14 cellular contexts compared by ENCODE assay signal in genomic region chr17:66547170-66547865, GRCh38.
A peak's percentile ranks its signal among the peaks of the same experiment; 100 is the strongest.
DNase-seq lines count a peak whose midpoint lies in the region; ATAC-seq, FAIRE-seq and TF ChIP-seq lines count a peak whose summit lies in the region.
"Had no signal": no experiment of that assay in that cellular context is flagged by ENCODE, and none has a peak within 500 bp of the region (broad histone marks: within the 10 kb centered on the region; RNA-seq: fewer than 3 reads in every experiment).

No MANE protein-coding gene starts in this region.

- H3F3A ChIP-seq in PC-9 (ENCODE audit: insufficient read depth, low read depth) = peaks cover 26% of the 10 kb centered on the region; the same call in 1 of the 2 replicates

- no peaks in the 10 kb centered on the region for H3K27me3 Mint-ChIP-seq in astrocyte (ENCODE audit: low read depth, unreplicated experiment)
- no peaks in the 10 kb centered on the region for H3K27me3 Mint-ChIP-seq in natural killer cell treated with Interleukin-12 subunit alpha and Interleukin-12 subunit beta and Interleukin-15 and Interleukin-18, amount 100 ng/mL, for 72 hours

- H3K4me1 Mint-ChIP-seq in astrocyte (ENCODE audit: low read depth, unreplicated experiment) = peaks cover 64% of the 10 kb centered on the region
- peaks cover 46 to 50% of the 10 kb centered on the region in 2 donors for H3K4me1 Mint-ChIP-seq in natural killer cell treated with Interleukin-12 subunit alpha and Interleukin-12 subunit beta and Interleukin-15 and Interleukin-18, amount 100 ng/mL, for 72 hours (ENCODE audit: low read depth in 2 of 2)

- no peaks in the 10 kb centered on the region for H3K9me3 Mint-ChIP-seq in astrocyte (ENCODE audit: unreplicated experiment)
- no peaks in the 10 kb centered on the region for H3K9me3 Mint-ChIP-seq in natural killer cell treated with Interleukin-12 subunit alpha and Interleukin-12 subunit beta and Interleukin-15 and Interleukin-18, amount 100 ng/mL, for 72 hours

- peak overlapping the region; percentile 91 for H3K27ac Mint-ChIP-seq in astrocyte (ENCODE audit: unreplicated experiment)
- H3K27ac Mint-ChIP-seq in natural killer cell treated with Interleukin-12 subunit alpha and Interleukin-12 subunit beta and Interleukin-15 and Interleukin-18, amount 100 ng/mL, for 72 hours = peak overlapping the region; percentile 76 to 85
- H3K27ac Mint-ChIP-seq: stimulated activated memory B cell treated with anti-CD40 and anti-IgM and Interleukin-4, amounts not matched to agents 10 μg/mL and 1 μg/mL and 100 μg/mL, for 72 hours had no signal

- CTCF ChIA-PET in PC-9 (lab: Charles Lee) = interaction anchor here (0.6 kb wide), 1 partner anchor 26 kb away, joined by 4 read pairs; no protein-coding TSS in a partner anchor

- H2AFZ ChIP-seq in PC-9 (no peak overlapping the region), astrocyte (ENCODE audit: low read depth, low read length) (no peak overlapping the region)

- H3K27ac ChIP-seq in PC-9 = peak overlapping the region; percentile 27
- peak overlapping the region; percentile 93 for H3K27ac ChIP-seq in astrocyte (ENCODE audit: low read depth, low read length)
- no peak overlapping the region for H3K27ac ChIP-seq in foreskin keratinocyte
- H3K27ac ChIP-seq in ascending aorta = no peak overlapping the region
- H3K27ac ChIP-seq in upper lobe of left lung = no peak overlapping the region

- no peaks in the 10 kb centered on the region for H3K9me2 ChIP-seq in PC-9 (ENCODE audit: insufficient read depth)

- peak; percentile 45 for FAIRE-seq in astrocyte (lab: Jason Lieb, UNC)
- FAIRE-seq: GM12891, keratinocyte had no signal

- no peak overlapping the region for H3K4me3 ChIP-seq in PC-9
- no peak overlapping the region for H3K4me3 ChIP-seq in astrocyte (ENCODE audit: insufficient read depth, low read depth, low read length)
- no peak overlapping the region for H3K4me3 ChIP-seq in ascending aorta
- no peak overlapping the region for H3K4me3 ChIP-seq in upper lobe of left lung

- TF ChIP-seq POLR2A in upper lobe of left lung (IDR thresholded peaks at IDR 0.05) = no peak

- WGBS in upper lobe of left lung, 2 donors = 61 to 72% methylated on average over 3 of the region's 3 CpGs

- intact Hi-C loops in PC-9 (cut with micrococcal nuclease; ENCODE audit: unreplicated experiment) (loop anchor here (5.0 to 10.0 kb wide), 2 partner anchors 115 to 163 kb away; no protein-coding TSS in a partner anchor), ascending aorta (cut with DNase I) (no loop called here)

- DNase-seq in EL (peak; percentile 28), PC-9 (peak in 1 of 2 experiments; percentile 73), astrocyte (ENCODE audit: low read depth) (no peak), foreskin keratinocyte (no peak), ascending aorta (ENCODE audit: low spot score in 2 of 2) (no peak), upper lobe of left lung (no peak), D341Med (ENCODE audit: low spot score) (no peak)
- DNase-seq in natural killer cell treated with Interleukin-12 subunit alpha and Interleukin-12 subunit beta and Interleukin-15 and Interleukin-18, amount 100 ng/mL, for 72 hours (ENCODE audit: low spot score) = no peak
- DNase-seq: NCI-H510A treated with DMSO at 0.1 percent for 48 hours, SW 1271 had no signal

- H3K27me3 ChIP-seq in PC-9 (ENCODE audit: insufficient read depth, low read depth) = no peaks in the 10 kb centered on the region
- H3K27me3 ChIP-seq in astrocyte (ENCODE audit: insufficient read depth, low read length) = no peaks in the 10 kb centered on the region
- H3K27me3 ChIP-seq in foreskin keratinocyte = no peaks in the 10 kb centered on the region
- no peaks in the 10 kb centered on the region for H3K27me3 ChIP-seq in ascending aorta
- H3K27me3 ChIP-seq in upper lobe of left lung = no peaks in the 10 kb centered on the region

- no peaks in the 10 kb centered on the region for H3K36me3 Mint-ChIP-seq in astrocyte (ENCODE audit: low read depth, unreplicated experiment)
- peaks cover 12% of the 10 kb centered on the region for H3K36me3 Mint-ChIP-seq in natural killer cell treated with Interleukin-12 subunit alpha and Interleukin-12 subunit beta and Interleukin-15 and Interleukin-18, amount 100 ng/mL, for 72 hours
- H3K36me3 Mint-ChIP-seq: stimulated activated memory B cell treated with anti-CD40 and anti-IgM and Interleukin-4, amounts not matched to agents 10 μg/mL and 1 μg/mL and 100 μg/mL, for 72 hours had no signal

- no TSS peak for BruUV-seq in PC-9 (replicated peaks; lab: Mats Ljungman, UMichigan)

- TF ChIP-seq CTCF in PC-9 (conservative IDR thresholded peaks at IDR 0.05) = no peak
- TF ChIP-seq CTCF in astrocyte (IDR thresholded peaks at IDR 0.05; ENCODE audit: insufficient read depth, low read depth, low read length) = no peak
- TF ChIP-seq CTCF in foreskin keratinocyte (conservative IDR thresholded peaks at IDR 0.05) = no peak
- no peak for TF ChIP-seq CTCF in ascending aorta (IDR thresholded peaks at IDR 0.05)
- TF ChIP-seq CTCF in upper lobe of left lung (IDR thresholded peaks at IDR 0.05) = no peak

- H3K79me2 ChIP-seq in PC-9 (ENCODE audit: low read depth) (peaks cover 20% of the 10 kb centered on the region), astrocyte (ENCODE audit: insufficient read depth, low read length) (peaks cover 18% of the 10 kb centered on the region)

- H4K20me1 ChIP-seq in PC-9 (ENCODE audit: insufficient read depth) (no peaks in the 10 kb centered on the region), astrocyte (ENCODE audit: insufficient read depth, low read length) (no peaks in the 10 kb centered on the region)

- H3K4me1 ChIP-seq in PC-9 (replicated peaks; ENCODE audit: insufficient read depth) (peaks cover 64% of the 10 kb centered on the region), astrocyte (ENCODE audit: insufficient read depth, low read length) (peaks cover 52% of the 10 kb centered on the region), foreskin keratinocyte (peaks cover 18% of the 10 kb centered on the region), ascending aorta (no peaks in the 10 kb centered on the region), upper lobe of left lung (peaks cover 10 to 22% (median 12%) of the 10 kb centered on the region in 4 donors)

- POLR2A ChIA-PET in PC-9 (lab: Charles Lee; ENCODE audit: unreplicated experiment) = interaction anchor here (0.6 kb wide), 1 partner anchor 118 kb away, joined by 6 read pairs; no protein-coding TSS in a partner anchor

- H3K9ac ChIP-seq in astrocyte (ENCODE audit: low read length) = no peak overlapping the region

- no peak overlapping the region for H3K4me3 Mint-ChIP-seq in astrocyte (ENCODE audit: unreplicated experiment)
- peak overlapping the region; percentile 70 for H3K4me3 Mint-ChIP-seq in natural killer cell treated with Interleukin-12 subunit alpha and Interleukin-12 subunit beta and Interleukin-15 and Interleukin-18, amount 100 ng/mL, for 72 hours
- H3K4me3 Mint-ChIP-seq: neural crest cell; stimulated activated memory B cell treated with anti-CD40 and anti-IgM and Interleukin-4, amounts not matched to agents 10 μg/mL and 1 μg/mL and 100 μg/mL, for 72 hours had no signal

- H3K9me3 ChIP-seq in PC-9 (ENCODE audit: insufficient read depth, low read depth) (peaks cover 8% of the 10 kb centered on the region; the same call in 1 of the 2 replicates), astrocyte (ENCODE audit: insufficient read depth, low read depth, low read length) (no peaks in the 10 kb centered on the region), ascending aorta (peaks cover 0 to 3% of the 10 kb centered on the region in 2 donors), upper lobe of left lung (peaks cover 0 to 5% (median 0%) of the 10 kb centered on the region in 4 donors)

- H3K4me2 ChIP-seq in PC-9 (no peak overlapping the region), astrocyte (ENCODE audit: low read length) (no peak overlapping the region)

- 0 out of 2 replicates have a peak, but pooled peaks cover 5% of the 10 kb centered on the region for H3K36me3 ChIP-seq in PC-9 (ENCODE audit: low read depth)
- no peaks in the 10 kb centered on the region for H3K36me3 ChIP-seq in astrocyte (ENCODE audit: insufficient read depth, low read length)
- no peaks in the 10 kb centered on the region for H3K36me3 ChIP-seq in ascending aorta
- no peaks in the 10 kb centered on the region for H3K36me3 ChIP-seq in upper lobe of left lung

- no peak for TF ChIP-seq EP300 in upper lobe of left lung (IDR thresholded peaks at IDR 0.05)

- ATAC-seq in natural killer cell treated with Interleukin-12 subunit alpha and Interleukin-12 subunit beta and Interleukin-15 and Interleukin-18, amount 100 ng/mL, for 72 hours = peak; percentile 57 to 75
- ATAC-seq in foreskin keratinocyte (no peak), upper lobe of left lung (ENCODE audit: low FRiP score in 2 of 2) (no peak)
- ATAC-seq: stimulated activated memory B cell treated with anti-CD40 and anti-IgM and Interleukin-4, amounts not matched to agents 10 μg/mL and 1 μg/mL and 100 μg/mL, for 72 hours had no signal

Comparison
In these comparisons a context has a peak if more than half of its experiments do, and no peak if none do; other contexts are left out.
1. H3K27ac ChIP-seq: peak in PC-9 (single experiment) and astrocyte (single experiment); none in foreskin keratinocyte (single experiment), ascending aorta (0 of 2) and upper lobe of left lung (0 of 4).
2. ATAC-seq: peak in natural killer cell treated with Interleukin-12 subunit alpha and Interleukin-12 subunit beta and Interleukin-15 and Interleukin-18, amount 100 ng/mL, for 72 hours (2 of 2); none in foreskin keratinocyte (single experiment) and upper lobe of left lung (0 of 2).